ENCODE assay signal across 12 cellular contexts in the genomic region with DNA sequence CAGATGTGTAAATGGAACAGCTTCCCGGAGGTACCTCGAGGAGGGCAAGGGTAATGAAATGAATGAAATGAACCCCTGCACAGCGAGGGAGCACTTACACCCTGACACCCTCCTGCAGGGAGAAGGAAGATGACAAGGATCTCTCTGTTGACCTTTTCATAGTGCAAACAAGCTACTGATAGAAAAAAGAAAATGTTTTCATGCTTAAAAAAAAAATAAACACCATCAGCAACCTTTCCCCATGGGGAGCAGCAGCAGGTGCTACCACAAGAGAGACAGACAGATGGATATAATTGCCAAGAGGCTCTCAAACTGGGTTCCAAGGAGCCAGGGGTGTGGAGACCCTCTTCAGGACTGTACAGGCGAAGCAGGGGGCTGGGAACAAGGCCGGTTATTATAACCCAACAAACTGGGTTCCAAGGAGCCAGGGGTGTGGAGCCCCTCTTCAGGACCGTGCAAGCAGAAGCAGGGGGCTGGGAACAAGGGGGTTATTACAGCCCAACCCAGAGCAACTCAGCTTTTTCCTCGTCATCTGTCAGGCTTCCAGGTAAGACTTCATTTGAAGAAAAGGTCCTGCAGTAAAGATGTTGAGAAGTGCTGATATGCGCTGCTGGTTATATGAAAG. TPM values are rescaled to one million over a fixed set of nuclear protein-coding genes. Genes with fewer than 3 reads are reported as not detected.
DNase-seq lines count a peak whose midpoint lies in the region; ATAC-seq and TF ChIP-seq lines count a peak whose summit lies in the region.
"Had no signal": no experiment of that assay in that cellular context is flagged by ENCODE, and none has a peak within 500 bp of the region (broad histone marks: within the 10 kb centered on the region; RNA-seq: fewer than 3 reads in every experiment).

No MANE protein-coding gene starts in this region.

- intact Hi-C loops in HCT116 (cut with micrococcal nuclease): no loop called here

- no peak for TF ChIP-seq CTCF in HCT116 (IDR thresholded peaks at IDR 0.05 in 2 of 3, conservative IDR thresholded peaks at IDR 0.05 in 1 of 3; ENCODE audit: borderline replicate concordance in 1 of 3, insufficient read depth in 1 of 3, low read depth in 2 of 3, low read length in 2 of 3)
- TF ChIP-seq CTCF in Peyer's patch (IDR thresholded peaks at IDR 0.05): no peak
- no peak for TF ChIP-seq CTCF in liver (IDR thresholded peaks at IDR 0.05; ENCODE audit: low read depth, low read length, missing input control)

- ATAC-seq in HCT116: no peak
- ATAC-seq in GM18870 (IDR thresholded peaks at IDR 0.05; ENCODE audit: unreplicated experiment): no peak
- ATAC-seq: activated CD8-positive, alpha-beta T cell treated with anti-CD3 and anti-CD28 coated beads for 36 hours had no signal

- no peak overlapping the region for H3K27ac ChIP-seq in HCT116 (ENCODE audit: low read depth, low read length)
- peak overlapping the region in 3 of 4 donors; percentile 82 to 97 (median 94) for H3K27ac ChIP-seq in Peyer's patch
- H3K27ac ChIP-seq in liver (ENCODE audit: low read depth in 1 of 2, low read length in 2 of 2): peak overlapping the region; percentile 93 to 96
- peak overlapping the region; percentile 89 for H3K27ac ChIP-seq in skeletal muscle tissue (ENCODE audit: low read depth, low read length)

- H3K9ac ChIP-seq in HCT116 (ENCODE audit: low read length) (peak overlapping the region; percentile 49; the same call in 1 of the 2 replicates), liver (ENCODE audit: low read depth in 1 of 2, low read length in 2 of 2) (peak overlapping the region; percentile 11 to 71), skeletal muscle tissue (ENCODE audit: low read depth in 1 of 3, low read length in 3 of 3) (peak overlapping the region in 1 of 3 donors; percentile 63)

- H3K9me2 ChIP-seq in HCT116 (ENCODE audit: insufficient read depth): no peaks in the 10 kb centered on the region

- DNase-seq in HCT116 (ENCODE audit: low read depth, low spot score) (no peak), Peyer's patch (no peak), NAMALWA (ENCODE audit: low spot score) (no peak), HT-29 (ENCODE audit: low spot score) (no peak), KG1 (lab: John Stamatoyannopoulos, UW) (no peak)
- DNase-seq: activated CD8-positive, alpha-beta T cell treated with anti-CD3 and anti-CD28 coated beads for 36 hours; COR-L47; immature natural killer cell; IMR-90 had no signal

- H3K9me3 ChIP-seq in HCT116 (ENCODE audit: control insufficient read depth in 1 of 2, insufficient read depth in 1 of 2, low read depth in 1 of 2, low read length in 2 of 2) (no peaks in the 10 kb centered on the region; a peak in 2 of 4 replicates), Peyer's patch (no peaks in the 10 kb centered on the region), liver (ENCODE audit: control insufficient read depth in 4 of 4, low read length in 3 of 4) (no peaks in the 10 kb centered on the region), skeletal muscle tissue (ENCODE audit: control insufficient read depth in 3 of 3, low read length in 3 of 3) (no peaks in the 10 kb centered on the region)

- H3K27me3 ChIP-seq in HCT116 (ENCODE audit: insufficient read depth, low read length) (no peaks in the 10 kb centered on the region), Peyer's patch (no peaks in the 10 kb centered on the region), liver (ENCODE audit: control insufficient read depth in 4 of 4, insufficient read depth in 4 of 4, low read length in 3 of 4) (no peaks in the 10 kb centered on the region), skeletal muscle tissue (ENCODE audit: control insufficient read depth in 3 of 3, insufficient read depth in 3 of 3, low read length in 3 of 3) (no peaks in the 10 kb centered on the region)

- TF ChIP-seq POLR2A in HCT116 (IDR thresholded peaks at IDR 0.05; ENCODE audit: borderline replicate concordance, extremely low read depth, insufficient read depth, insufficient read length) (no peak), Peyer's patch (IDR thresholded peaks at IDR 0.05) (no peak)

- no peak overlapping the region for H2AFZ ChIP-seq in HCT116 (ENCODE audit: low read depth, low read length, poor library complexity, severe bottlenecking)

- no peak for TF ChIP-seq RAD21 in HCT116 (IDR thresholded peaks at IDR 0.05; ENCODE audit: low read depth)
- no peak for TF ChIP-seq RAD21 in liver (IDR thresholded peaks at IDR 0.05)

- WGBS in liver: 51% methylated on average over 8 of the region's 8 CpGs

- H3K79me2 ChIP-seq in HCT116 (ENCODE audit: insufficient read depth, low read length): 0 out of 2 replicates have a peak, but pooled peaks cover 5% of the 10 kb centered on the region

- peak overlapping the region; percentile 57 for H3K4me2 ChIP-seq in HCT116 (ENCODE audit: low read length)

- no peaks in the 10 kb centered on the region for H4K20me1 ChIP-seq in HCT116 (ENCODE audit: insufficient read depth)

- no peak overlapping the region for H3K4me3 ChIP-seq in HCT116 (replicated peaks in 1 of 2; ENCODE audit: low read depth in 1 of 2, low read length in 2 of 2)
- H3K4me3 ChIP-seq in Peyer's patch: peak overlapping the region in 2 of 4 donors; percentile 41 to 50
- peak overlapping the region; percentile 28 to 60 (median 51) for H3K4me3 ChIP-seq in liver (ENCODE audit: low read depth in 1 of 3, low read length in 3 of 3)
- no peak overlapping the region for H3K4me3 ChIP-seq in skeletal muscle tissue (ENCODE audit: low read length in 3 of 3)

- RAD21 ChIA-PET in HCT116 (lab: Charles Lee; ENCODE audit: low non-redundant PET in 1 of 2, low total read pairs in 2 of 2, uncharacterized antibody in 2 of 2, unreplicated experiment in 2 of 2): no interaction called here

- peaks cover 13 to 41% of the 10 kb centered on the region in 2 experiments for H3K4me1 ChIP-seq in HCT116 (ENCODE audit: control insufficient read depth in 1 of 2, insufficient read depth in 2 of 2, low read length in 2 of 2)
- peaks cover 0 to 42% (median 8%) of the 10 kb centered on the region in 4 donors for H3K4me1 ChIP-seq in Peyer's patch
- peaks cover 23 to 59% (median 47%) of the 10 kb centered on the region in 4 donors for H3K4me1 ChIP-seq in liver (ENCODE audit: control insufficient read depth in 4 of 4, insufficient read depth in 4 of 4, low read length in 3 of 4)
- H3K4me1 ChIP-seq in skeletal muscle tissue (ENCODE audit: control insufficient read depth in 3 of 3, insufficient read depth in 3 of 3, low read length in 3 of 3): peaks cover 39 to 44% (median 42%) of the 10 kb centered on the region in 3 donors

- CTCF ChIA-PET in HCT116 (lab: Charles Lee): no interaction called here

- BruUV-seq in HCT116 (replicated peaks; lab: Mats Ljungman, UMichigan): no TSS peak

- POLR2A ChIA-PET in HCT116 (lab: Charles Lee): no interaction called here

- H3K36me3 ChIP-seq in HCT116 (ENCODE audit: control insufficient read depth in 1 of 2, insufficient read depth in 2 of 2, low read length in 2 of 2): no peaks in the 10 kb centered on the region
- no peaks in the 10 kb centered on the region for H3K36me3 ChIP-seq in Peyer's patch
- no peaks in the 10 kb centered on the region for H3K36me3 ChIP-seq in liver (ENCODE audit: control insufficient read depth in 4 of 4, insufficient read depth in 3 of 4, low read depth in 1 of 4, low read length in 3 of 4)
- no peaks in the 10 kb centered on the region for H3K36me3 ChIP-seq in skeletal muscle tissue (ENCODE audit: control insufficient read depth in 3 of 3, insufficient read depth in 3 of 3, low read length in 3 of 3)

TF ChIP-seq in HCT116, 20 proteins besides CTCF, POLR2A, EP300 and RAD21 (continues in another document):
- no peak for TF ChIP-seq SP1 (IDR thresholded peaks at IDR 0.05; ENCODE audit: low read depth)

TF ChIP-seq in liver, 16 proteins besides CTCF, POLR2A, EP300 and RAD21 (continues in another document):
- TF ChIP-seq FOXA1 (IDR thresholded peaks at IDR 0.05): no peak
- no peak for TF ChIP-seq RXRA (IDR thresholded peaks at IDR 0.05)
- no peak for TF ChIP-seq SP1 (IDR thresholded peaks at IDR 0.05)
- TF ChIP-seq REST (IDR thresholded peaks at IDR 0.05): no peak
- TF ChIP-seq HNF4A (conservative IDR thresholded peaks at IDR 0.05): no peak
- TF ChIP-seq TAF1 (conservative IDR thresholded peaks at IDR 0.05): no peak
- TF ChIP-seq GABPA (IDR thresholded peaks at IDR 0.05 in 1 of 2, conservative IDR thresholded peaks at IDR 0.05 in 1 of 2): no peak

RNA-seq across cellular contexts. Expression of gene RPH3AL, which starts 0.7 kb away (rescaled TPM):
- total RNA-seq in HCT116 (2021; ENCODE audit: unreplicated experiment) (17.0 TPM), Peyer's patch (10 to 100 TPM; 31.4 to 92.4 (median 48.6) TPM), liver (10 to 100 TPM in 1 of 2 donors, 1 to 10 TPM in 1; 8.5 to 52.5 TPM), skeletal muscle tissue (1.6 TPM)
- polyA plus RNA-seq in HCT116 (2012): 18.1 and 21.5 TPM in 2 replicates
- polyA plus RNA-seq in liver: 10 to 100 TPM; 10.3 to 17.4 TPM
- 26.7 and 33.7 TPM in 2 replicates for total RNA-seq in HT-29 (2014; rRNA removed; shearing (Covaris generic))

Comparison
In these comparisons a context has a peak if more than half of its experiments do, and no peak if none do; other contexts are left out.
1. H3K4me3 ChIP-seq: peak in liver (3 of 3); none in HCT116 (0 of 2) and skeletal muscle tissue (0 of 3).